7 cellular contexts compared by ENCODE assay signal in genomic region chrX:112113460-112113859, GRCh38. TPM values are rescaled to one million over a fixed set of nuclear protein-coding genes. Genes with fewer than 3 reads are reported as not detected.
"Had no signal": no experiment of that assay in that cellular context is flagged by ENCODE, and none has a peak within 500 bp of the region (broad histone marks: within the 10 kb centered on the region; RNA-seq: fewer than 3 reads in every experiment).

No MANE protein-coding gene starts in this region.

- DNase-seq: H9, HCEC 1CT, IMR-90, KG1 had no signal

- ATAC-seq: GM23338, K562 had no signal

RNA-seq across cellular contexts. Expression of gene RTL4, which starts 30.6 kb away (rescaled TPM):
- total RNA-seq: H9, HT-29, K562 had no signal
- polyA plus RNA-seq: GM23338, K562 had no signal

RNA-seq across cellular contexts. Expression of gene TRPC5, which starts 30.9 kb away (rescaled TPM):
- total RNA-seq: HT-29, K562 had no signal
- polyA plus RNA-seq: K562 had no signal
